15 cellular contexts compared by ENCODE assay signal in the genomic region with DNA sequence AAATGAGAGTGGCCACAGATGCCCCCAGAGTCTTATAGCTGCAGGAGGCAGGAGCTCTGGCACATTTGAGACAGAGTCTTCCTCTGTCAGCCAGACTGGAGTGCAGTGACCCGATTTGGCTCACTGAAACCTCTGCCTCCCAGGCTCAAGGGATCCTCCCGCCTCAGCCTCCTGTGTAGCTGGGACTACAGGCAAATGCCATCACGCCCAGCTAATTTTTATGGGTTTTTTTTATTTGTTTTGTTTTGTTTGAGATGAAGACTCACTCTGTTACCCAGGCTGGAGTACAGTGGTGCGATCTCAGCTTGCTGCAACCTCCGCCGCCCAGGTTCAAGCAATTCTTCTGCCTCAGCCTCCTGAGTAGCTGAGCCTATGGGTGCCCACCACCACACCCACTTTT.
DNase-seq lines count a peak whose midpoint lies in the region; ATAC-seq and TF ChIP-seq lines count a peak whose summit lies in the region.
"Had no signal": no experiment of that assay in that cellular context is flagged by ENCODE, and none has a peak within 500 bp of the region (broad histone marks: within the 10 kb centered on the region; RNA-seq: fewer than 3 reads in every experiment).

No MANE protein-coding gene starts in this region.

- no peak overlapping the region for H3K18ac ChIP-seq in mesenchymal stem cell (ENCODE audit: low read depth in 1 of 2, low read length in 2 of 2)

- H3K27ac Mint-ChIP-seq in osteocyte (ENCODE audit: unreplicated experiment), result peak overlapping the region; percentile 13
- H3K27ac Mint-ChIP-seq: CD8-positive, alpha-beta memory T cell had no signal

- BruUV-seq in mammary epithelial cell (replicated peaks; lab: Mats Ljungman, UMichigan), result no TSS peak
- BruUV-seq in Panc1 (replicated peaks; lab: Mats Ljungman, UMichigan), result no TSS peak

- H3K4me2 ChIP-seq in mammary epithelial cell (ENCODE audit: insufficient read depth, low read depth, low read length) (no peak overlapping the region), mesenchymal stem cell (ENCODE audit: low read length, poor library complexity, severe bottlenecking) (no peak overlapping the region)
- H3K4me2 ChIP-seq: A549, BLaER1 had no signal

- H3K27ac ChIP-seq in breast epithelium (peak overlapping the region; percentile 66 to 76), mammary epithelial cell (ENCODE audit: insufficient read depth, low read depth, low read length) (no peak overlapping the region), Panc1 (ENCODE audit: low read length) (no peak overlapping the region), mesenchymal stem cell (ENCODE audit: low read length, poor library complexity, severe bottlenecking) (no peak overlapping the region)
- H3K27ac ChIP-seq: 22Rv1, A549, BLaER1 had no signal

- no peak overlapping the region for H2BK15ac ChIP-seq in mesenchymal stem cell (ENCODE audit: low read depth, poor library complexity, severe bottlenecking)

- no peak overlapping the region for H2BK5ac ChIP-seq in mesenchymal stem cell (ENCODE audit: low read depth, low read length, poor library complexity, severe bottlenecking)

- H3K4me1 ChIP-seq in breast epithelium, result no peaks in the 10 kb centered on the region
- no peaks in the 10 kb centered on the region for H3K4me1 ChIP-seq in mammary epithelial cell (ENCODE audit: insufficient read depth, low read length)
- peaks cover 10% of the 10 kb centered on the region for H3K4me1 ChIP-seq in Panc1 (ENCODE audit: control insufficient read depth, insufficient read depth, low read length)
- no peaks in the 10 kb centered on the region for H3K4me1 ChIP-seq in mesenchymal stem cell (ENCODE audit: control insufficient read depth, insufficient read depth, low read depth, low read length)
- H3K4me1 ChIP-seq in BE2C, result no peaks in the 10 kb centered on the region
- H3K4me1 ChIP-seq: A549, BLaER1 had no signal

- no peak overlapping the region for H3K4me3 Mint-ChIP-seq in osteocyte (ENCODE audit: unreplicated experiment)
- H3K4me3 Mint-ChIP-seq: HFFc6 had no signal

- DNase-seq in breast epithelium (ENCODE audit: low spot score in 2 of 2), result no peak
- DNase-seq in mammary epithelial cell, result no peak
- no peak for DNase-seq in Panc1 (ENCODE audit: low read depth, low spot score)
- DNase-seq in mesenchymal stem cell, result no peak
- no peak for DNase-seq in osteocyte (ENCODE audit: extremely low spot score, unreplicated experiment)
- no peak for DNase-seq in T-helper 1 cell
- DNase-seq in BE2C, result no peak
- no peak for DNase-seq in stimulated activated CD4-positive, alpha-beta T cell treated with anti-CD3 and anti-CD28 coated beads, Interleukin-12 subunit alpha, Interleukin-12 subunit beta, amount 100 ng/mL, for 4 hours
- DNase-seq: AML-193; CD8-positive, alpha-beta memory T cell; IMR-90 had no signal

- no peak overlapping the region for H4K8ac ChIP-seq in mesenchymal stem cell (ENCODE audit: low read length)

- ATAC-seq in Panc1, result peak; percentile 37

- no peaks in the 10 kb centered on the region for H3K27me3 ChIP-seq in breast epithelium
- no peaks in the 10 kb centered on the region for H3K27me3 ChIP-seq in mammary epithelial cell (ENCODE audit: insufficient read depth, low read length)
- no peaks in the 10 kb centered on the region for H3K27me3 ChIP-seq in Panc1 (ENCODE audit: control insufficient read depth, insufficient read depth, low read length)
- peaks cover 0 to 21% of the 10 kb centered on the region in 2 experiments for H3K27me3 ChIP-seq in mesenchymal stem cell (ENCODE audit: control insufficient read depth in 1 of 2, insufficient read depth in 1 of 2, low read length in 2 of 2)
- H3K27me3 ChIP-seq in BE2C, result no peaks in the 10 kb centered on the region
- H3K27me3 ChIP-seq: BLaER1 had no signal

- H2BK120ac ChIP-seq in mesenchymal stem cell (ENCODE audit: low read depth, low read length), result no peak overlapping the region

- CTCF ChIA-PET in mammary epithelial cell (lab: Charles Lee; ENCODE audit: low non-redundant PET), result no interaction called here
- CTCF ChIA-PET in Panc1 (lab: Charles Lee), result no interaction called here

- no peak overlapping the region for H2AK5ac ChIP-seq in mesenchymal stem cell (ENCODE audit: low read length, severe bottlenecking)

- no peak overlapping the region for H3K14ac ChIP-seq in mesenchymal stem cell (ENCODE audit: low read length in 2 of 2)

- H2AFZ ChIP-seq in mammary epithelial cell (ENCODE audit: low read depth, low read length) (no peak overlapping the region), mesenchymal stem cell (ENCODE audit: low read depth, low read length) (no peak overlapping the region)

- no peak overlapping the region for H4K91ac ChIP-seq in mesenchymal stem cell (ENCODE audit: low read length)

- H3K36me3 ChIP-seq in breast epithelium (no peaks in the 10 kb centered on the region), mammary epithelial cell (ENCODE audit: insufficient read depth, low read length) (no peaks in the 10 kb centered on the region), Panc1 (ENCODE audit: control insufficient read depth, insufficient read depth, low read length) (no peaks in the 10 kb centered on the region), mesenchymal stem cell (ENCODE audit: control insufficient read depth in 1 of 2, insufficient read depth in 2 of 2, low read depth in 1 of 2, low read length in 2 of 2) (no peaks in the 10 kb centered on the region), BE2C (no peaks in the 10 kb centered on the region)
- H3K36me3 ChIP-seq: BLaER1 had no signal

- peaks cover 24% of the 10 kb centered on the region for H3K4me1 Mint-ChIP-seq in osteocyte (ENCODE audit: unreplicated experiment)

- intact Hi-C loops in breast epithelium (cut with DNase I; ENCODE audit: low total_unique reads), result no loop called here
- intact Hi-C loops in mammary epithelial cell (cut with micrococcal nuclease), result no loop called here
- intact Hi-C loops in Panc1 (cut with micrococcal nuclease; ENCODE audit: unreplicated experiment), result no loop called here

- no peaks in the 10 kb centered on the region for H3K79me2 ChIP-seq in mammary epithelial cell (ENCODE audit: insufficient read depth, low read length)

- no peak for TF ChIP-seq CTCF in breast epithelium (IDR thresholded peaks at IDR 0.05)
- TF ChIP-seq CTCF in mammary epithelial cell (conservative IDR thresholded peaks at IDR 0.05 in 1 of 2, IDR thresholded peaks at IDR 0.05 in 1 of 2; ENCODE audit: extremely low read depth in 1 of 2, insufficient read depth in 1 of 2, low read depth in 1 of 2, low read length in 2 of 2), result no peak
- no peak for TF ChIP-seq CTCF in Panc1 (IDR thresholded peaks at IDR 0.05)
- TF ChIP-seq CTCF in osteocyte (IDR thresholded peaks at IDR 0.05), result no peak
- no peak for TF ChIP-seq CTCF in BE2C (IDR thresholded peaks at IDR 0.05; ENCODE audit: low read depth, low read length)

- dilution Hi-C loops in mammary epithelial cell (cut with HindIII; ENCODE audit: low sequenced_read_pairs), result no loop called here

- TF ChIP-seq POLR2A in breast epithelium (IDR thresholded peaks at IDR 0.05), result no peak

- H4K20me1 ChIP-seq in mammary epithelial cell (ENCODE audit: insufficient read depth, low read length), result no peaks in the 10 kb centered on the region
- H4K20me1 ChIP-seq: BLaER1 had no signal

- POLR2A ChIA-PET in Panc1 (lab: Charles Lee), result no interaction called here

- H3K27me3 Mint-ChIP-seq in osteocyte (ENCODE audit: unreplicated experiment), result no peaks in the 10 kb centered on the region

- H3K79me1 ChIP-seq in mesenchymal stem cell (replicated peaks; ENCODE audit: low read length, poor library complexity, severe bottlenecking), result no peaks in the 10 kb centered on the region

- H3K9ac ChIP-seq in mammary epithelial cell (ENCODE audit: insufficient read depth, low read length) (no peak overlapping the region), mesenchymal stem cell (ENCODE audit: low read length) (peak overlapping the region; percentile 48)
- H3K9ac ChIP-seq: BLaER1 had no signal

- H3K23ac ChIP-seq in mesenchymal stem cell (ENCODE audit: low read length in 2 of 2), result no peak overlapping the region

- no peaks in the 10 kb centered on the region for H3K36me3 Mint-ChIP-seq in osteocyte (ENCODE audit: unreplicated experiment)

- no peak overlapping the region for H3K4me3 ChIP-seq in breast epithelium
- H3K4me3 ChIP-seq in mammary epithelial cell (replicated peaks in 1 of 3; ENCODE audit: insufficient read depth in 1 of 3, low read depth in 2 of 3, low read length in 3 of 3), result no peak overlapping the region
- no peak overlapping the region for H3K4me3 ChIP-seq in Panc1 (ENCODE audit: low read depth in 2 of 2, low read length in 2 of 2)
- H3K4me3 ChIP-seq in mesenchymal stem cell (ENCODE audit: insufficient read depth in 1 of 2, low read depth in 1 of 2, low read length in 2 of 2), result no peak overlapping the region
- no peak overlapping the region for H3K4me3 ChIP-seq in BE2C (ENCODE audit: low read depth, low read length)
- H3K4me3 ChIP-seq: A549, BLaER1 had no signal

- 85% methylated on average over 6 of the region's 6 CpGs for WGBS in mammary epithelial cell (ENCODE audit: low coverage, missing lambda C conversion rate)
- WGBS in mesenchymal stem cell, result 88% methylated on average over 6 of the region's 6 CpGs

- H2BK12ac ChIP-seq in mesenchymal stem cell (ENCODE audit: low read length in 2 of 2), result no peak overlapping the region

- H3K9me3 Mint-ChIP-seq in osteocyte (ENCODE audit: unreplicated experiment), result no peaks in the 10 kb centered on the region
- H3K9me3 Mint-ChIP-seq: CD8-positive, alpha-beta memory T cell; HFFc6 had no signal

- in situ Hi-C loops in mammary epithelial cell (cut with MboI; ENCODE audit: low sequenced_read_pairs in 2 of 2), result loop anchor here in 1 of 2 donors (25.0 kb wide), 1 partner anchor 792 kb away; no protein-coding TSS in a partner anchor
- in situ Hi-C loops in Panc1 (cut with HindIII; ENCODE audit: low pct_unique_long_range_greater_than_20kb, low sequenced_read_pairs), result no loop called here

- H3K9me3 ChIP-seq in breast epithelium (no peaks in the 10 kb centered on the region), mammary epithelial cell (replicated peaks; ENCODE audit: insufficient read depth, low read length) (no peaks in the 10 kb centered on the region), Panc1 (ENCODE audit: control insufficient read depth, insufficient read depth, low read depth, low read length) (no peaks in the 10 kb centered on the region), mesenchymal stem cell (ENCODE audit: control insufficient read depth, low read length) (no peaks in the 10 kb centered on the region), BE2C (no peaks in the 10 kb centered on the region)
- H3K9me3 ChIP-seq: A549, BLaER1 had no signal

- peak overlapping the region in 1 of 2 experiments; percentile 12 for H3K4ac ChIP-seq in mesenchymal stem cell (ENCODE audit: low read depth in 1 of 2, low read length in 2 of 2)

Comparison
In these comparisons a context has a peak if more than half of its experiments do, and no peak if none do; other contexts are left out.
1. H3K27ac ChIP-seq: peak in breast epithelium (2 of 2); none in mammary epithelial cell (single experiment), Panc1 (single experiment) and mesenchymal stem cell (single experiment).